In genomic region chr14:95514131-95515079, GRCh38 we compare ENCODE assay signal across 9 cellular contexts. TPM values are rescaled to one million over a fixed set of nuclear protein-coding genes. Genes with fewer than 3 reads are reported as not detected.
DNase-seq lines count a peak whose midpoint lies in the region; ATAC-seq, FAIRE-seq and TF ChIP-seq lines count a peak whose summit lies in the region.
"Had no signal": no experiment of that assay in that cellular context is flagged by ENCODE, and none has a peak within 500 bp of the region (broad histone marks: within the 10 kb centered on the region; RNA-seq: fewer than 3 reads in every experiment).

No MANE protein-coding gene starts in this region.

- no peak for TF ChIP-seq CTCF in astrocyte of the cerebellum (IDR thresholded peaks at IDR 0.05; ENCODE audit: low read depth, low read length, missing control alignments)

- H3K9me3 Mint-ChIP-seq in CD4-positive, alpha-beta memory T cell = no peaks in the 10 kb centered on the region
- H3K9me3 Mint-ChIP-seq in naive thymus-derived CD8-positive, alpha-beta T cell = no peaks in the 10 kb centered on the region

- H3K4me3 ChIP-seq in CD4-positive, alpha-beta memory T cell (ENCODE audit: low read length in 2 of 2) = peak overlapping the region; percentile 40 to 98
- H3K4me3 ChIP-seq in astrocyte of the cerebellum (ENCODE audit: low read depth, low read length) (peak overlapping the region; percentile 7), small intestine (ENCODE audit: low read depth in 1 of 2, low read length in 2 of 2) (no peak overlapping the region)

- peak overlapping the region; percentile 83 for H3K27ac ChIP-seq in CD4-positive, alpha-beta memory T cell (ENCODE audit: low read depth, low read length)
- H3K27ac ChIP-seq in small intestine (ENCODE audit: low read depth in 1 of 2, low read length in 1 of 2) = peak overlapping the region in 1 of 2 donors; percentile 11

- peaks cover 55 to 84% (median 70%) of the 10 kb centered on the region in 4 donors for H3K4me1 Mint-ChIP-seq in CD4-positive, alpha-beta memory T cell
- peaks cover 43 to 77% (median 75%) of the 10 kb centered on the region in 4 donors for H3K4me1 Mint-ChIP-seq in naive thymus-derived CD8-positive, alpha-beta T cell

- FAIRE-seq in small intestine (lab: Jason Lieb, UNC) = no peak

- H3K27ac Mint-ChIP-seq in CD4-positive, alpha-beta memory T cell = peak overlapping the region; percentile 83 to 97 (median 96)
- peak overlapping the region; percentile 77 to 92 (median 88) for H3K27ac Mint-ChIP-seq in naive thymus-derived CD8-positive, alpha-beta T cell

- in situ Hi-C loops in astrocyte of the cerebellum (cut with HindIII; ENCODE audit: low sequenced_read_pairs) = no loop called here

- no peaks in the 10 kb centered on the region for H3K9me3 ChIP-seq in CD4-positive, alpha-beta memory T cell (ENCODE audit: control insufficient read depth in 1 of 2, low read length in 2 of 2)
- H3K9me3 ChIP-seq in small intestine (ENCODE audit: control insufficient read depth, low read depth) = no peaks in the 10 kb centered on the region

- H3K4me1 ChIP-seq in CD4-positive, alpha-beta memory T cell (ENCODE audit: insufficient read depth, low read length) = peaks cover 73% of the 10 kb centered on the region
- peaks cover 7 to 22% of the 10 kb centered on the region in 2 donors for H3K4me1 ChIP-seq in small intestine (ENCODE audit: control insufficient read depth in 2 of 2, insufficient read depth in 1 of 2, low read depth in 1 of 2, low read length in 1 of 2)

- POLR2A ChIA-PET in CD4-positive, alpha-beta memory T cell (lab: Charles Lee; ENCODE audit: partially characterized antibody) = interaction anchor here (1.1 to 4.4 kb wide), 10 partner anchors 10 to 72 kb away, joined by 3 to 70 read pairs (median 12); partner anchors contain the start of gene GLRX5
- POLR2A ChIA-PET in naive thymus-derived CD8-positive, alpha-beta T cell (lab: Charles Lee) = interaction anchor here (1.1 to 16.9 kb wide), 6 partner anchors 10 to 72 kb away, joined by 4 to 398 read pairs (median 17); partner anchors contain the start of gene GLRX5

- peak overlapping the region; percentile 91 to 96 (median 95) for H3K4me3 Mint-ChIP-seq in CD4-positive, alpha-beta memory T cell
- H3K4me3 Mint-ChIP-seq in naive thymus-derived CD8-positive, alpha-beta T cell = peak overlapping the region; percentile 86 to 95 (median 88)

- peaks cover 3% of the 10 kb centered on the region for H3K36me3 ChIP-seq in CD4-positive, alpha-beta memory T cell (ENCODE audit: insufficient read depth, low read length)
- no peaks in the 10 kb centered on the region for H3K36me3 ChIP-seq in small intestine (ENCODE audit: control insufficient read depth in 2 of 2, insufficient read depth in 2 of 2, low read length in 2 of 2)

- CTCF ChIA-PET in CD4-positive, alpha-beta memory T cell (lab: Charles Lee; ENCODE audit: partially characterized antibody) = interaction anchor here (0.9 to 6.7 kb wide), 7 partner anchors 11 to 76 kb away, joined by 3 to 77 read pairs (median 6); no protein-coding TSS in a partner anchor

- no peaks in the 10 kb centered on the region for H3K27me3 ChIP-seq in CD4-positive, alpha-beta memory T cell (ENCODE audit: insufficient read depth, low read length)
- H3K27me3 ChIP-seq in small intestine (ENCODE audit: control insufficient read depth in 2 of 2, insufficient read depth in 2 of 2, low read length in 2 of 2) = no peaks in the 10 kb centered on the region

- peaks cover 6 to 18% of the 10 kb centered on the region in 2 donors for H3K36me3 Mint-ChIP-seq in CD4-positive, alpha-beta memory T cell
- H3K36me3 Mint-ChIP-seq in naive thymus-derived CD8-positive, alpha-beta T cell = peaks cover 0 to 14% (median 0%) of the 10 kb centered on the region in 3 donors

- DNase-seq in CD4-positive, alpha-beta memory T cell = no peak
- peak; percentile 95 for DNase-seq in NCI-H1105 treated with DMSO at 0.1 percent for 48 hours (lab: John Stamatoyannopoulos, UW)
- DNase-seq in astrocyte of the cerebellum (ENCODE audit: low read depth) = no peak
- no peak for DNase-seq in naive thymus-derived CD8-positive, alpha-beta T cell
- DNase-seq in GF-D8 (lab: John Stamatoyannopoulos, UW) = no peak
- no peak for DNase-seq in activated CD8-positive, alpha-beta memory T cell treated with anti-CD3 and anti-CD28 coated beads for 24 hours
- DNase-seq in small intestine = no peak
- DNase-seq: cerebellar nuclear complex had no signal

- intact Hi-C loops in CD4-positive, alpha-beta memory T cell (cut with micrococcal nuclease) = loop anchor here (5.0 kb wide), 1 partner anchor 357 kb away; the partner anchor contains the start of gene DICER1

- no peak for ATAC-seq in naive thymus-derived CD8-positive, alpha-beta T cell
- no peak for ATAC-seq in HG02885 (IDR thresholded peaks at IDR 0.05; ENCODE audit: poor library complexity, unreplicated experiment)

- H3K27me3 Mint-ChIP-seq in CD4-positive, alpha-beta memory T cell = no peaks in the 10 kb centered on the region
- H3K27me3 Mint-ChIP-seq in naive thymus-derived CD8-positive, alpha-beta T cell = no peaks in the 10 kb centered on the region

- WGBS in small intestine, 3 donors = 66 to 80% (median 77%) methylated on average over 18 of the region's 18 CpGs

RNA-seq across cellular contexts. Expression of gene SYNE3, which starts 2.0 kb away (rescaled TPM):
- 10 to 100 TPM; 47.7 to 52.2 TPM for total RNA-seq in CD4-positive, alpha-beta memory T cell
- polyA plus RNA-seq in CD4-positive, alpha-beta memory T cell = 1 to 10 TPM; 4.3 to 9.0 TPM
- total RNA-seq in naive thymus-derived CD8-positive, alpha-beta T cell = 10 to 100 TPM; 47.1 to 48.2 TPM
- polyA plus RNA-seq in naive thymus-derived CD8-positive, alpha-beta T cell = 1 to 10 TPM; 2.4 to 4.6 (median 4.5) TPM
- 1 to 10 TPM in 2 of 3 donors, under 1 TPM in 1; 0.81 to 5.0 (median 1.8) TPM for polyA plus RNA-seq in small intestine

RNA-seq across cellular contexts. Expression of gene GLRX5, which starts 20.4 kb away (rescaled TPM):
- total RNA-seq in CD4-positive, alpha-beta memory T cell = 10 to 100 TPM; 17.6 to 18.7 TPM
- polyA plus RNA-seq in CD4-positive, alpha-beta memory T cell = 10 to 100 TPM; 60.3 to 74.7 TPM
- total RNA-seq in naive thymus-derived CD8-positive, alpha-beta T cell = 10 to 100 TPM; 17.9 to 22.5 TPM
- polyA plus RNA-seq in naive thymus-derived CD8-positive, alpha-beta T cell = 10 to 100 TPM; 61.6 to 87.6 (median 67.6) TPM
- polyA plus RNA-seq in small intestine = 10 to 100 TPM; 53.5 to 80.5 (median 54.0) TPM

Comparison
In these comparisons a context has a peak if more than half of its experiments do, and no peak if none do; other contexts are left out.
1. H3K4me3 ChIP-seq: peak in CD4-positive, alpha-beta memory T cell (2 of 2) and astrocyte of the cerebellum (single experiment); none in small intestine (0 of 2).